Comparison of ENCODE assay signal across 8 cellular contexts in genomic region chr1:151720974-151721787, GRCh38. TPM values are rescaled to one million over a fixed set of nuclear protein-coding genes. Genes with fewer than 3 reads are reported as not detected.
DNase-seq lines count a peak whose midpoint lies in the region; ATAC-seq and TF ChIP-seq lines count a peak whose summit lies in the region.

Gene RIIAD1 (plus strand): TSS chr1:151721522. CDS start chr1:151721537, 15 bp downstream.

- intact Hi-C loops in lower leg skin (cut with DNase I; ENCODE audit: low total_unique reads): no loop called here

- ATAC-seq in HG02610 (IDR thresholded peaks at IDR 0.05; ENCODE audit: unreplicated experiment): peak; percentile 57
- ATAC-seq in T-cell (replicated peaks in 1 of 4): peak; percentile 86 to 96 (median 91)
- peak; percentile 73 for ATAC-seq in central memory CD8-positive, alpha-beta T cell (replicated peaks; ENCODE audit: extremely low read depth, poor library complexity, severe bottlenecking)
- ATAC-seq in left lobe of liver: peak; percentile 88

- peak; percentile 49 for DNase-seq in Daoy (ENCODE audit: low read depth)
- peak in 28 of 34 experiments; percentile 5 to 63 (median 36) for DNase-seq in T-cell
- DNase-seq in central memory CD8-positive, alpha-beta T cell (ENCODE audit: low spot score in 2 of 2): no peak
- DNase-seq in left lobe of liver (ENCODE audit: low spot score): no peak
- DNase-seq in stimulated activated CD4-positive, alpha-beta T cell treated with anti-CD3 and anti-CD28 coated beads, Interleukin-4, amount 100 ng/mL, for 4 hours: peak; percentile 32 to 42
- DNase-seq in lower leg skin (ENCODE audit: low spot score in 2 of 2): no peak
- DNase-seq in inferior parietal cortex (ENCODE audit: extremely low spot score): no peak

- CTCF ChIA-PET in T-cell (lab: Charles Lee): interaction anchor here (0.6 to 1.0 kb wide), 3 partner anchors 17 to 115 kb away, joined by 3 to 4 read pairs (median 4); no protein-coding TSS in a partner anchor

- H3K27ac Mint-ChIP-seq in T-cell: peak within 1 kb of the TSS; percentile 50 to 62
- no peak within 1 kb of the TSS for H3K27ac Mint-ChIP-seq in central memory CD8-positive, alpha-beta T cell (ENCODE audit: low read depth)

- POLR2A ChIA-PET in T-cell (lab: Charles Lee): interaction anchor here in 1 of 2 donors (0.6 kb wide), 1 partner anchor 33 kb away, joined by 3 read pairs; no protein-coding TSS in a partner anchor

- TF ChIP-seq POLR2A in lower leg skin (IDR thresholded peaks at IDR 0.05): no peak

- peaks cover 31 to 42% (median 32%) of the 10 kb centered on the region in 3 donors for H3K4me1 Mint-ChIP-seq in T-cell
- peaks cover 28% of the 10 kb centered on the region for H3K4me1 Mint-ChIP-seq in central memory CD8-positive, alpha-beta T cell

- peak within 1 kb of the TSS; percentile 75 to 84 (median 79) for H3K4me3 Mint-ChIP-seq in T-cell
- peak within 1 kb of the TSS; percentile 68 for H3K4me3 Mint-ChIP-seq in central memory CD8-positive, alpha-beta T cell

- H3K36me3 Mint-ChIP-seq in T-cell: no peaks in the 10 kb centered on the region
- H3K36me3 Mint-ChIP-seq in central memory CD8-positive, alpha-beta T cell (ENCODE audit: insufficient read depth): peaks cover 5% of the 10 kb centered on the region

- H3K27me3 Mint-ChIP-seq in T-cell: peaks cover 48 to 64% of the 10 kb centered on the region in 2 donors
- peaks cover 64% of the 10 kb centered on the region for H3K27me3 Mint-ChIP-seq in central memory CD8-positive, alpha-beta T cell

- no peak for TF ChIP-seq CTCF in lower leg skin (IDR thresholded peaks at IDR 0.05)

- H3K9me3 Mint-ChIP-seq in T-cell: no peaks in the 10 kb centered on the region
- H3K9me3 Mint-ChIP-seq in central memory CD8-positive, alpha-beta T cell: no peaks in the 10 kb centered on the region

- 8 to 9% methylated on average over 33 to 43 of the region's 44 CpGs for WGBS in lower leg skin, 2 donors

- H3K4me3 ChIP-seq in lower leg skin (ENCODE audit: low read depth, poor library complexity, severe bottlenecking): no peak within 1 kb of the TSS

RNA-seq across cellular contexts. Expression of gene RIIAD1, which starts in this region (rescaled TPM):
- total RNA-seq in Daoy (2014; rRNA removed; shearing (Covaris generic)): not detected in 2 replicates
- not detected for total RNA-seq in T-cell
- not detected for total RNA-seq in left lobe of liver
- total RNA-seq in lower leg skin: not detected

Comparison
In these comparisons a context has a peak if more than half of its experiments do, and no peak if none do; other contexts are left out.
1. Peak in DNase-seq in Daoy; RNA of the gene not detected or under 1 TPM.
2. Peak in DNase-seq and ATAC-seq in T-cell; RNA of the gene not detected or under 1 TPM.
3. Peak in ATAC-seq in left lobe of liver; RNA of the gene not detected or under 1 TPM.
4. DNase-seq: peak in stimulated activated CD4-positive, alpha-beta T cell treated with anti-CD3 and anti-CD28 coated beads, Interleukin-4, amount 100 ng/mL, for 4 hours (2 of 2); none in central memory CD8-positive, alpha-beta T cell (0 of 2), left lobe of liver (single experiment), lower leg skin (0 of 2) and inferior parietal cortex (single experiment).
5. Peak in every context shown above with its lines, with median percentiles within 50 percentile points of each other: ATAC-seq.